In genomic region chr1:245377854-245378253, GRCh38 we compare ENCODE assay signal across 18 cellular contexts.
DNase-seq lines count a peak whose midpoint lies in the region; ATAC-seq lines count a peak whose summit lies in the region.
"Had no signal": no experiment of that assay in that cellular context is flagged by ENCODE, and none has a peak within 500 bp of the region (broad histone marks: within the 10 kb centered on the region; RNA-seq: fewer than 3 reads in every experiment).

No MANE protein-coding gene starts in this region.

- H3K18ac ChIP-seq in trophoblast cell (ENCODE audit: low read length) = no peak overlapping the region

- H3K27me3 ChIP-seq in HUES48 (ENCODE audit: control insufficient read depth, insufficient read depth, low read length) (no peaks in the 10 kb centered on the region), trophoblast cell (ENCODE audit: insufficient read depth, low read length) (no peaks in the 10 kb centered on the region), aorta (ENCODE audit: control insufficient read depth in 1 of 2, insufficient read depth in 2 of 2, low read length in 1 of 2) (no peaks in the 10 kb centered on the region)
- H3K27me3 ChIP-seq: BLaER1 treated with 17β-estradiol and CSF1 and Interleukin-3, amounts not matched to agents 10 nM and 100 nM had no signal

- no peak overlapping the region for H2AFZ ChIP-seq in trophoblast cell (ENCODE audit: insufficient read depth, low read length, poor library complexity)

- no peak overlapping the region for H2BK120ac ChIP-seq in trophoblast cell (ENCODE audit: insufficient read depth, low read length, poor library complexity)

- H3K4me1 ChIP-seq in HUES48 (ENCODE audit: control insufficient read depth, insufficient read depth, low read length) (peaks cover 20% of the 10 kb centered on the region), trophoblast cell (ENCODE audit: control insufficient read depth in 1 of 2, insufficient read depth in 2 of 2, low read length in 2 of 2) (peaks cover 4 to 6% of the 10 kb centered on the region in 2 experiments), aorta (ENCODE audit: control insufficient read depth in 1 of 2, insufficient read depth in 2 of 2, low read length in 2 of 2) (no peaks in the 10 kb centered on the region)
- H3K4me1 ChIP-seq: A549 had no signal

- ATAC-seq in activated T-cell treated with anti-CD3 and anti-CD28 coated beads, Interleukin-2, amount 50 U/mL, for 72 hours (replicated peaks in 1 of 2) = peak; percentile 40 to 50
- ATAC-seq in GM18502 (IDR thresholded peaks at IDR 0.05; ENCODE audit: poor library complexity, unreplicated experiment) = no peak
- no peak for ATAC-seq in aorta (ENCODE audit: low FRiP score)
- ATAC-seq: A549, PC-3 had no signal

- H3K27ac Mint-ChIP-seq in activated T-cell treated with anti-CD3 and anti-CD28 coated beads, Interleukin-2, amount 50 U/mL, for 72 hours = no peak overlapping the region
- peak overlapping the region; percentile 62 for H3K27ac Mint-ChIP-seq in activated naive CD8-positive, alpha-beta T cell treated with anti-CD3 and anti-CD28 coated beads for 36 hours

- peak overlapping the region; percentile 28 for H4K91ac ChIP-seq in trophoblast cell (ENCODE audit: low read depth, low read length)

- H3K79me1 ChIP-seq in trophoblast cell (ENCODE audit: low read length) = peaks cover 13% of the 10 kb centered on the region

- no peaks in the 10 kb centered on the region for H3K79me2 ChIP-seq in trophoblast cell (ENCODE audit: control insufficient read depth, insufficient read depth, low read length, poor library complexity)

- peak overlapping the region; percentile 69 for H3K27ac ChIP-seq in HUES48 (ENCODE audit: low read depth, low read length)
- peak overlapping the region; percentile 31 for H3K27ac ChIP-seq in trophoblast cell (ENCODE audit: low read depth, low read length)
- no peak overlapping the region for H3K27ac ChIP-seq in aorta (ENCODE audit: low read depth in 1 of 2, low read length in 2 of 2)
- H3K27ac ChIP-seq: A549; BLaER1 treated with 17β-estradiol and CSF1 and Interleukin-3, amounts not matched to agents 10 nM and 100 nM; HL-60; RWPE1 had no signal

- H3K36me3 Mint-ChIP-seq in activated T-cell treated with anti-CD3 and anti-CD28 coated beads, Interleukin-2, amount 50 U/mL, for 72 hours (ENCODE audit: insufficient read depth in 2 of 2) = no peaks in the 10 kb centered on the region
- no peaks in the 10 kb centered on the region for H3K36me3 Mint-ChIP-seq in activated naive CD8-positive, alpha-beta T cell treated with anti-CD3 and anti-CD28 coated beads for 36 hours

- H3K4me2 ChIP-seq in trophoblast cell (ENCODE audit: low read length) = no peak overlapping the region
- H3K4me2 ChIP-seq: A549 had no signal

- H3K27me3 Mint-ChIP-seq in activated T-cell treated with anti-CD3 and anti-CD28 coated beads, Interleukin-2, amount 50 U/mL, for 72 hours (ENCODE audit: low read depth) = peaks cover 5% of the 10 kb centered on the region
- H3K27me3 Mint-ChIP-seq in activated naive CD8-positive, alpha-beta T cell treated with anti-CD3 and anti-CD28 coated beads for 36 hours = no peaks in the 10 kb centered on the region

- H3K4me3 ChIP-seq in HUES48 (ENCODE audit: low read depth, low read length) (no peak overlapping the region), trophoblast cell (ENCODE audit: low read depth, low read length) (no peak overlapping the region), aorta (ENCODE audit: low read length in 2 of 2) (no peak overlapping the region)
- H3K4me3 ChIP-seq: A549; BLaER1 treated with 17β-estradiol and CSF1 and Interleukin-3, amounts not matched to agents 10 nM and 100 nM had no signal

- H3K4me1 Mint-ChIP-seq in activated T-cell treated with anti-CD3 and anti-CD28 coated beads, Interleukin-2, amount 50 U/mL, for 72 hours (ENCODE audit: low read depth) = peaks cover 41% of the 10 kb centered on the region
- peaks cover 36% of the 10 kb centered on the region for H3K4me1 Mint-ChIP-seq in activated naive CD8-positive, alpha-beta T cell treated with anti-CD3 and anti-CD28 coated beads for 36 hours

- intact Hi-C loops in aorta (cut with DNase I) = no loop called here

- H3K4ac ChIP-seq in trophoblast cell (ENCODE audit: low read depth, low read length) = no peak overlapping the region

- no peak overlapping the region for H2BK5ac ChIP-seq in trophoblast cell (ENCODE audit: low read depth, low read length, poor library complexity)

- H3K23ac ChIP-seq in trophoblast cell (ENCODE audit: low read length) = no peak overlapping the region

- DNase-seq in activated T-cell treated with anti-CD3 and anti-CD28 coated beads, Interleukin-2, amount 50 U/mL, for 72 hours = no peak
- DNase-seq in activated T-cell treated with anti-CD3 and anti-CD28 coated beads, Interleukin-2, amount 50 U/mL, for 1 hour = no peak
- DNase-seq in activated naive CD8-positive, alpha-beta T cell treated with anti-CD3 and anti-CD28 coated beads for 36 hours = no peak
- DNase-seq in trophoblast cell (no peak), LoVo (ENCODE audit: low spot score) (no peak), aorta (no peak)
- DNase-seq: HCEC 1CT, NCI-H1417, NCI-H187 treated with DMSO at 0.1 percent for 48 hours, NCI-H2171 treated with DMSO at 0.1 percent for 48 hours, NCI-H446 treated with DMSO at 0.1 percent for 48 hours, PC-3 had no signal

- WGBS in trophoblast cell (ENCODE audit: extremely low coverage, insufficient coverage, insufficient read length) = no CpG with 5 or more reads among the region's 5 CpGs
- 78 to 81% methylated on average over 5 of the region's 5 CpGs for WGBS in aorta, 2 donors

- no peak overlapping the region for H4K12ac ChIP-seq in trophoblast cell (ENCODE audit: low read depth, low read length)

- H3K9me3 ChIP-seq in HUES48 (ENCODE audit: control insufficient read depth, insufficient read depth, low read length) (no peaks in the 10 kb centered on the region), trophoblast cell (ENCODE audit: insufficient read depth, low read depth, low read length) (no peaks in the 10 kb centered on the region), aorta (ENCODE audit: control insufficient read depth, low read length) (no peaks in the 10 kb centered on the region)
- H3K9me3 ChIP-seq: A549 had no signal

- H3K36me3 ChIP-seq in HUES48 (ENCODE audit: control insufficient read depth, insufficient read depth, low read length) (no peaks in the 10 kb centered on the region), trophoblast cell (ENCODE audit: control insufficient read depth in 1 of 2, insufficient read depth in 2 of 2, low read length in 2 of 2) (peaks cover 3 to 9% of the 10 kb centered on the region in 2 experiments), aorta (ENCODE audit: control insufficient read depth in 1 of 2, insufficient read depth in 2 of 2, low read length in 1 of 2) (no peaks in the 10 kb centered on the region)
- H3K36me3 ChIP-seq: BLaER1 treated with 17β-estradiol and CSF1 and Interleukin-3, amounts not matched to agents 10 nM and 100 nM had no signal

- H3K4me3 Mint-ChIP-seq in activated T-cell treated with anti-CD3 and anti-CD28 coated beads, Interleukin-2, amount 50 U/mL, for 72 hours = peak overlapping the region in 1 of 2 donors; percentile 61
- peak overlapping the region; percentile 19 for H3K4me3 Mint-ChIP-seq in activated naive CD8-positive, alpha-beta T cell treated with anti-CD3 and anti-CD28 coated beads for 36 hours

- H3K9ac ChIP-seq in HUES48 (ENCODE audit: low read depth, low read length) = no peak overlapping the region
- no peak overlapping the region for H3K9ac ChIP-seq in trophoblast cell (ENCODE audit: low read length)
- H3K9ac ChIP-seq: BLaER1 treated with 17β-estradiol and CSF1 and Interleukin-3, amounts not matched to agents 10 nM and 100 nM had no signal

- H3K14ac ChIP-seq in trophoblast cell (ENCODE audit: low read length) = no peak overlapping the region

- no peak overlapping the region for H4K8ac ChIP-seq in trophoblast cell (ENCODE audit: low read depth, low read length)

- no peaks in the 10 kb centered on the region for H3K9me3 Mint-ChIP-seq in activated T-cell treated with anti-CD3 and anti-CD28 coated beads, Interleukin-2, amount 50 U/mL, for 72 hours
- no peaks in the 10 kb centered on the region for H3K9me3 Mint-ChIP-seq in activated naive CD8-positive, alpha-beta T cell treated with anti-CD3 and anti-CD28 coated beads for 36 hours

- no peak overlapping the region for H2BK12ac ChIP-seq in trophoblast cell (ENCODE audit: low read length)

- H2AK5ac ChIP-seq in trophoblast cell (ENCODE audit: low read length) = no peak overlapping the region

Comparison
In these comparisons a context has a peak if more than half of its experiments do, and no peak if none do; other contexts are left out.
1. ATAC-seq: peak in activated T-cell treated with anti-CD3 and anti-CD28 coated beads, Interleukin-2, amount 50 U/mL, for 72 hours (2 of 2); none in GM18502 (single experiment) and aorta (single experiment).
2. H3K27ac ChIP-seq: peak in HUES48 (single experiment) and trophoblast cell (single experiment); none in aorta (0 of 2).